In the genomic region with DNA sequence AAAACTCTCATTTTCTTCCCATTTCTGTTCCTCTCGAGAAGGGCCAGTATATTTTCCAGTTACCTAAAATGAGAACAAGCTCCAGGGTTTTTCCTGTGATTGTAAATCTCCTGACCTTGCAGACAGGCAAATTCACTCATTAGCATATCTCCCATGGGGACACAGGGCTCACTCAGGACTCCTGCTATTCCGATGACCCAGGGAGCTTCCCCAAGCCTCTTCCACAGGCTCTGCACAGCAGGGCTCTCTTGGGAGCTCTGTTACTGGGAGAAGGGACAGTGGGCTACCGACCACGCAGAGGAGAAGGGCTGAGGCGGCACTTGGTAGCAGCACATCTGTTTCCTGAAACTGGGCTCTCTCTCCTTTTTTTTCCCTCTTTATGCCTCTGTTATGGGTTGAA, we compare ENCODE assay signal across 34 cellular contexts.
"Had no signal": no experiment of that assay in that cellular context is flagged by ENCODE, and none has a peak within 500 bp of the region (broad histone marks: within the 10 kb centered on the region; RNA-seq: fewer than 3 reads in every experiment).

No MANE protein-coding gene starts in this region.

- H3K36me3 ChIP-seq: adrenal gland, colonic mucosa, gastroesophageal sphincter, heart right ventricle, WERI-Rb-1 had no signal

- H3K4me3 Mint-ChIP-seq: activated CD4-positive, alpha-beta memory T cell treated with anti-CD3 and anti-CD28 coated beads for 36 hours; activated CD4-positive, alpha-beta T cell treated with anti-CD3 and anti-CD28 coated beads for 36 hours; activated CD4-positive, alpha-beta T cell treated with anti-CD3 and anti-CD28 coated beads, Interleukin-2, amount 10 ng/mL, durations not matched to agents 24 days and 14 days; activated CD8-positive, alpha-beta memory T cell treated with anti-CD3 and anti-CD28 coated beads, Interleukin-2, amount 10 ng/mL, durations not matched to agents 7 days and 5 days; activated CD8-positive, alpha-beta T cell treated with anti-CD3 and anti-CD28 coated beads, Interleukin-2, amount 10 ng/mL, durations not matched to agents 7 days and 5 days; activated naive CD4-positive, alpha-beta T cell treated with anti-CD3 and anti-CD28 coated beads for 36 hours; activated naive CD4-positive, alpha-beta T cell treated with anti-CD3 and anti-CD28 coated beads, Interleukin-2, amount 50 U/mL, for 24 hours; activated naive CD8-positive, alpha-beta T cell treated with anti-CD3 and anti-CD28 coated beads for 36 hours; activated naive CD8-positive, alpha-beta T cell treated with anti-CD3 and anti-CD28 coated beads, Interleukin-2, amount 50 U/mL, for 24 hours; activated T-helper 1 cell treated with anti-CD3 and anti-CD28 coated beads, Interleukin-12 subunit alpha, Interleukin-12 subunit beta, Interleukin-2, Interleukin-4 antibody, amounts not matched to agents 30 ng/mL and 10 ng/mL and 1 ng/mL, durations not matched to agents 14 hours and 24 hours and 36 hours; T-helper 17 cell; T-helper 2 cell treated with Interferon-gamma antibody and Interleukin-4, amounts not matched to agents 5 μg/mL and 100 μg/mL, for 36 hours had no signal

- H3K27me3 Mint-ChIP-seq: activated naive CD4-positive, alpha-beta T cell treated with anti-CD3 and anti-CD28 coated beads, Interleukin-2, amount 50 U/mL, for 24 hours; activated naive CD8-positive, alpha-beta T cell treated with anti-CD3 and anti-CD28 coated beads for 36 hours; activated naive CD8-positive, alpha-beta T cell treated with anti-CD3 and anti-CD28 coated beads, Interleukin-2, amount 50 U/mL, for 24 hours had no signal

- H3K4me1 ChIP-seq: adrenal gland, body of pancreas, colonic mucosa, esophagus squamous epithelium, gastroesophageal sphincter had no signal

- H3K27me3 ChIP-seq: adrenal gland, body of pancreas, colonic mucosa, esophagus squamous epithelium, gastroesophageal sphincter, heart right ventricle had no signal

- ATAC-seq: activated CD4-positive, alpha-beta T cell treated with anti-CD3 and anti-CD28 coated beads for 36 hours; activated CD8-positive, alpha-beta memory T cell treated with anti-CD3 and anti-CD28 coated beads, Interleukin-2, amount 10 ng/mL, durations not matched to agents 7 days and 5 days; activated CD8-positive, alpha-beta T cell treated with anti-CD3 and anti-CD28 coated beads, Interleukin-2, amount 10 ng/mL, durations not matched to agents 7 days and 5 days; activated naive CD8-positive, alpha-beta T cell treated with anti-CD3 and anti-CD28 coated beads, Interleukin-2, amount 50 U/mL, for 24 hours; body of pancreas; gastroesophageal sphincter; heart right ventricle; T-helper 17 cell had no signal

- H3K4me3 ChIP-seq: adrenal gland, body of pancreas, colonic mucosa, esophagus squamous epithelium, gastroesophageal sphincter, heart right ventricle had no signal

- DNase-seq: activated CD4-positive, alpha-beta memory T cell treated with anti-CD3 and anti-CD28 coated beads for 36 hours; activated CD4-positive, alpha-beta T cell treated with anti-CD3 and anti-CD28 coated beads for 36 hours; activated CD4-positive, alpha-beta T cell treated with anti-CD3 and anti-CD28 coated beads, Interleukin-2, amount 10 ng/mL, durations not matched to agents 24 days and 14 days; activated CD4-positive, CD25-positive, alpha-beta regulatory T cell; activated CD4-positive, CD25-positive, alpha-beta regulatory T cell treated with anti-CD3 and anti-CD28 coated beads, Interleukin-2, amount 50 U/mL, for 72 hours; activated CD8-positive, alpha-beta memory T cell treated with anti-CD3 and anti-CD28 coated beads, Interleukin-2, amount 10 ng/mL, durations not matched to agents 7 days and 5 days; activated CD8-positive, alpha-beta memory T cell treated with anti-CD3 and anti-CD28 coated beads, Interleukin-2, amount 50 U/mL, for 4 hours; activated CD8-positive, alpha-beta T cell treated with anti-CD3 and anti-CD28 coated beads, Interleukin-2, amount 10 ng/mL, durations not matched to agents 7 days and 5 days; activated effector memory CD4-positive, alpha-beta T cell treated with anti-CD3 and anti-CD28 coated beads, Interleukin-2, amount 50 U/mL, for 16 hours; activated naive CD4-positive, alpha-beta T cell treated with anti-CD3 and anti-CD28 coated beads for 36 hours; activated naive CD8-positive, alpha-beta T cell treated with anti-CD3 and anti-CD28 coated beads for 36 hours; activated naive CD8-positive, alpha-beta T cell treated with anti-CD3 and anti-CD28 coated beads, Interleukin-2, amount 50 U/mL, for 24 hours; activated T-cell treated with anti-CD3 and anti-CD28 coated beads, Interleukin-2, amount 50 U/mL, for 1 hour; activated T-cell treated with anti-CD3 and anti-CD28 coated beads, Interleukin-2, amount 50 U/mL, for 48 hours; amygdala; aorta; body of pancreas; caudate nucleus; cerebellar nuclear complex; colonic mucosa; effector CD8-positive, alpha-beta T cell; esophagus squamous epithelium; foreskin melanocyte; heart right ventricle; T-helper 17 cell; T1000; WERI-Rb-1 had no signal

- H3K36me3 Mint-ChIP-seq: activated CD4-positive, alpha-beta memory T cell treated with anti-CD3 and anti-CD28 coated beads for 36 hours; activated CD8-positive, alpha-beta memory T cell treated with anti-CD3 and anti-CD28 coated beads, Interleukin-2, amount 10 ng/mL, durations not matched to agents 7 days and 5 days; activated naive CD4-positive, alpha-beta T cell treated with anti-CD3 and anti-CD28 coated beads, Interleukin-2, amount 50 U/mL, for 24 hours; activated naive CD8-positive, alpha-beta T cell treated with anti-CD3 and anti-CD28 coated beads for 36 hours had no signal

- H3K9me3 ChIP-seq: adrenal gland, body of pancreas, colonic mucosa, esophagus squamous epithelium, gastroesophageal sphincter, heart right ventricle had no signal

- H3K27ac ChIP-seq: adrenal gland, body of pancreas, colonic mucosa, epithelial cell of prostate, esophagus squamous epithelium, gastroesophageal sphincter, heart right ventricle, WERI-Rb-1 had no signal

- H3K4me1 Mint-ChIP-seq: activated CD4-positive, alpha-beta T cell treated with anti-CD3 and anti-CD28 coated beads, Interleukin-2, amount 10 ng/mL, durations not matched to agents 24 days and 14 days; activated CD8-positive, alpha-beta memory T cell treated with anti-CD3 and anti-CD28 coated beads, Interleukin-2, amount 10 ng/mL, durations not matched to agents 7 days and 5 days; activated naive CD4-positive, alpha-beta T cell treated with anti-CD3 and anti-CD28 coated beads, Interleukin-2, amount 50 U/mL, for 24 hours; activated naive CD8-positive, alpha-beta T cell treated with anti-CD3 and anti-CD28 coated beads for 36 hours; activated naive CD8-positive, alpha-beta T cell treated with anti-CD3 and anti-CD28 coated beads, Interleukin-2, amount 50 U/mL, for 24 hours; T-helper 17 cell had no signal

- H3K27ac Mint-ChIP-seq: activated CD4-positive, alpha-beta memory T cell treated with anti-CD3 and anti-CD28 coated beads for 36 hours; activated CD4-positive, alpha-beta T cell treated with anti-CD3 and anti-CD28 coated beads for 36 hours; activated CD8-positive, alpha-beta memory T cell treated with anti-CD3 and anti-CD28 coated beads, Interleukin-2, amount 10 ng/mL, durations not matched to agents 7 days and 5 days; activated CD8-positive, alpha-beta T cell treated with anti-CD3 and anti-CD28 coated beads, Interleukin-2, amount 10 ng/mL, durations not matched to agents 7 days and 5 days; activated naive CD4-positive, alpha-beta T cell treated with anti-CD3 and anti-CD28 coated beads for 36 hours; activated naive CD4-positive, alpha-beta T cell treated with anti-CD3 and anti-CD28 coated beads, Interleukin-2, amount 50 U/mL, for 24 hours; activated naive CD8-positive, alpha-beta T cell treated with anti-CD3 and anti-CD28 coated beads for 36 hours; activated naive CD8-positive, alpha-beta T cell treated with anti-CD3 and anti-CD28 coated beads, Interleukin-2, amount 50 U/mL, for 24 hours; activated T-helper 1 cell treated with anti-CD3 and anti-CD28 coated beads, Interleukin-12 subunit alpha, Interleukin-12 subunit beta, Interleukin-2, Interleukin-4 antibody, amounts not matched to agents 30 ng/mL and 10 ng/mL and 1 ng/mL, durations not matched to agents 14 hours and 24 hours and 36 hours; activated T-helper 2 cell treated with anti-CD3 and anti-CD28 coated beads, Interferon-gamma antibody, Interleukin-2, Interleukin-4, amounts not matched to agents 10 μg/mL and 5 μg/mL and 100 μg/mL, durations not matched to agents 14 hours and 24 hours and 36 hours; T-helper 17 cell; T-helper 2 cell treated with Interferon-gamma antibody and Interleukin-4, amounts not matched to agents 5 μg/mL and 100 μg/mL, for 36 hours had no signal

- H3K9me3 Mint-ChIP-seq: activated CD4-positive, alpha-beta memory T cell treated with anti-CD3 and anti-CD28 coated beads for 36 hours; activated CD4-positive, alpha-beta T cell treated with anti-CD3 and anti-CD28 coated beads, Interleukin-2, amount 10 ng/mL, durations not matched to agents 24 days and 14 days; activated naive CD4-positive, alpha-beta T cell treated with anti-CD3 and anti-CD28 coated beads for 36 hours; activated naive CD4-positive, alpha-beta T cell treated with anti-CD3 and anti-CD28 coated beads, Interleukin-2, amount 50 U/mL, for 24 hours; activated naive CD8-positive, alpha-beta T cell treated with anti-CD3 and anti-CD28 coated beads for 36 hours; activated naive CD8-positive, alpha-beta T cell treated with anti-CD3 and anti-CD28 coated beads, Interleukin-2, amount 50 U/mL, for 24 hours; activated T-helper 1 cell treated with anti-CD3 and anti-CD28 coated beads, Interleukin-12 subunit alpha, Interleukin-12 subunit beta, Interleukin-2, Interleukin-4 antibody, amounts not matched to agents 30 ng/mL and 10 ng/mL and 1 ng/mL, durations not matched to agents 14 hours and 24 hours and 36 hours; activated T-helper 2 cell treated with anti-CD3 and anti-CD28 coated beads, Interferon-gamma antibody, Interleukin-2, Interleukin-4, amounts not matched to agents 10 μg/mL and 5 μg/mL and 100 μg/mL, durations not matched to agents 14 hours and 24 hours and 36 hours; T-helper 2 cell treated with Interferon-gamma antibody and Interleukin-4, amounts not matched to agents 5 μg/mL and 100 μg/mL, for 36 hours had no signal
